ENCODE assay signal across 1 cellular context in the genomic region with DNA sequence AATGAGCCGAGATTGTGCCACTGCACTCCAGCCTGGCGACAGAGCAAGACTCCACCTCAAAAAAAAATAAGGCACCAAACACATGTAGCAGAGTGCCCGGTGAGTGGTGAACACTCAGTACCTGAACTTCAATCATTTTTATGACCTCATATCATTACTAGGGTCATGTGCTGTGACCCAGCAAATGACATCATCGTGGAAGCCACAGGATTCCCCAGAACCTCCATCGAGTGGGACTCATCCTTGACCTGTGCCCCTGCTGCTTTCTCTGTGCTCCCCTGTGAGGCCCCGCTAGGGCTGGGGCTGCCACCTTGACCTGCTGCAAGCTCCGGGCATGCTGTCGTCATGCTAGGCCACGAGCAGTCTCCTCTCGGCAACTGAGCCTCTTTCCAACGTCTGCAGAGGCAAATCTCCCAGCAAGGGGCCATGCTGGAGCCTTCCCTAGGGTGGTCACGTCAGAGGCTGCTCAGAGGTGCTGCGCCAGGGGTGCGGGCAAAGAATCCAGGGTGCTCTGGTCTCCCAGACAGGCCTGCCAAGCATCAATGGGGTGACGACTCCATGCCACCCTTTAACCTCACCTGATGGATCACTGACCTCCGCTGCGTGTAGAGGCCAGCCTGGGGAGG.
TF ChIP-seq lines count a peak whose summit lies in the region.

No MANE protein-coding gene starts in this region.

TF ChIP-seq in HepG2, 621 proteins besides CTCF, POLR2A, EP300 and RAD21 (continues in another document):
- TF ChIP-seq RFX3 (CRISPR knock-in tag; IDR thresholded peaks at IDR 0.05) (no peak), MED1 (CRISPR knock-in tag; IDR thresholded peaks at IDR 0.05) (peak; percentile 91), DR1 (CRISPR knock-in tag; IDR thresholded peaks at IDR 0.05) (no peak), HIVEP1 (CRISPR knock-in tag; IDR thresholded peaks at IDR 0.05) (peak; percentile 98), ZNF724P (CRISPR knock-in tag; IDR thresholded peaks at IDR 0.05; ENCODE audit: borderline replicate concordance) (no peak), MEF2D (CRISPR knock-in tag; IDR thresholded peaks at IDR 0.05) (0 out of 2 replicates have a peak, but pooled peaks have one; percentile 36), JUNB (CRISPR knock-in tag; IDR thresholded peaks at IDR 0.05; ENCODE audit: borderline replicate concordance) (no peak), ATRX (CRISPR knock-in tag; IDR thresholded peaks at IDR 0.05; ENCODE audit: borderline replicate concordance) (no peak), FOXA3 (CRISPR knock-in tag; IDR thresholded peaks at IDR 0.05) (peak; percentile 58; the same call in 1 of the 2 replicates), MZF1 (CRISPR knock-in tag; IDR thresholded peaks at IDR 0.05; ENCODE audit: borderline replicate concordance) (no peak), CEBPG (CRISPR knock-in tag; IDR thresholded peaks at IDR 0.05) (peak; percentile 84), ZNF33A (CRISPR knock-in tag; IDR thresholded peaks at IDR 0.05; ENCODE audit: borderline replicate concordance) (no peak), NR2F6 (IDR thresholded peaks at IDR 0.05) (peak; percentile 93), NR2F6 (CRISPR knock-in tag; IDR thresholded peaks at IDR 0.05) (peak; percentile 97), ZBTB21 (CRISPR knock-in tag; IDR thresholded peaks at IDR 0.05) (peak; percentile 96), MIER3 (CRISPR knock-in tag; IDR thresholded peaks at IDR 0.05; ENCODE audit: borderline replicate concordance) (peak; percentile 66; the same call in 1 of the 2 replicates), ZNF749 (CRISPR knock-in tag; IDR thresholded peaks at IDR 0.05; ENCODE audit: borderline replicate concordance) (0 out of 2 replicates have a peak, but pooled peaks have one; percentile 22), ZNF232 (CRISPR knock-in tag; IDR thresholded peaks at IDR 0.05; ENCODE audit: borderline replicate concordance) (peak; percentile 20; the same call in 1 of the 2 replicates), RAD51 (IDR thresholded peaks at IDR 0.05; ENCODE audit: borderline replicate concordance) (no peak; the same call in 1 of the 2 replicates), NR2F2 (IDR thresholded peaks at IDR 0.05; ENCODE audit: borderline replicate concordance, low read depth) (peak; percentile 86), ZNF761 (CRISPR knock-in tag; conservative IDR thresholded peaks at IDR 0.05) (no peak; the same call in 1 of the 2 replicates), ISL2 (CRISPR knock-in tag; IDR thresholded peaks at IDR 0.05) (peak; percentile 72), WIZ (CRISPR knock-in tag; IDR thresholded peaks at IDR 0.05) (no peak), MXI1 (IDR thresholded peaks at IDR 0.05; ENCODE audit: borderline replicate concordance, low read depth, low read length) (no peak), KLF15 (CRISPR knock-in tag; IDR thresholded peaks at IDR 0.05; ENCODE audit: borderline replicate concordance) (no peak), EEA1 (CRISPR knock-in tag; IDR thresholded peaks at IDR 0.05; ENCODE audit: borderline replicate concordance) (no peak), ZNF768 (CRISPR knock-in tag; IDR thresholded peaks at IDR 0.05) (0 out of 2 replicates have a peak, but pooled peaks have one; percentile 9), NR2F1 (CRISPR knock-in tag; IDR thresholded peaks at IDR 0.05) (peak; percentile 96 to 98), HNRNPLL (IDR thresholded peaks at IDR 0.05; ENCODE audit: low read depth, low read length, poor library complexity, severe bottlenecking) (no peak), REL (CRISPR knock-in tag; conservative IDR thresholded peaks at IDR 0.05) (no peak), RCOR2 (CRISPR knock-in tag; IDR thresholded peaks at IDR 0.05) (0 out of 2 replicates have a peak, but pooled peaks have one; percentile 31)
- TF ChIP-seq, protein P1, sequence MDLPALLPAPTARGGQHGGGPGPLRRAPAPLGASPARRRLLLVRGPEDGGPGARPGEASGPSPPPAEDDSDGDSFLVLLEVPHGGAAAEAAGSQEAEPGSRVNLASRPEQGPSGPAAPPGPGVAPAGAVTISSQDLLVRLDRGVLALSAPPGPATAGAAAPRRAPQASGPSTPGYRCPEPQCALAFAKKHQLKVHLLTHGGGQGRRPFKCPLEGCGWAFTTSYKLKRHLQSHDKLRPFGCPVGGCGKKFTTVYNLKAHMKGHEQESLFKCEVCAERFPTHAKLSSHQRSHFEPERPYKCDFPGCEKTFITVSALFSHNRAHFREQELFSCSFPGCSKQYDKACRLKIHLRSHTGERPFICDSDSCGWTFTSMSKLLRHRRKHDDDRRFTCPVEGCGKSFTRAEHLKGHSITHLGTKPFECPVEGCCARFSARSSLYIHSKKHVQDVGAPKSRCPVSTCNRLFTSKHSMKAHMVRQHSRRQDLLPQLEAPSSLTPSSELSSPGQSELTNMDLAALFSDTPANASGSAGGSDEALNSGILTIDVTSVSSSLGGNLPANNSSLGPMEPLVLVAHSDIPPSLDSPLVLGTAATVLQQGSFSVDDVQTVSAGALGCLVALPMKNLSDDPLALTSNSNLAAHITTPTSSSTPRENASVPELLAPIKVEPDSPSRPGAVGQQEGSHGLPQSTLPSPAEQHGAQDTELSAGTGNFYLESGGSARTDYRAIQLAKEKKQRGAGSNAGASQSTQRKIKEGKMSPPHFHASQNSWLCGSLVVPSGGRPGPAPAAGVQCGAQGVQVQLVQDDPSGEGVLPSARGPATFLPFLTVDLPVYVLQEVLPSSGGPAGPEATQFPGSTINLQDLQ (CRISPR knock-in tag; IDR thresholded peaks at IDR 0.05), result no peak
- TF ChIP-seq, protein P2, sequence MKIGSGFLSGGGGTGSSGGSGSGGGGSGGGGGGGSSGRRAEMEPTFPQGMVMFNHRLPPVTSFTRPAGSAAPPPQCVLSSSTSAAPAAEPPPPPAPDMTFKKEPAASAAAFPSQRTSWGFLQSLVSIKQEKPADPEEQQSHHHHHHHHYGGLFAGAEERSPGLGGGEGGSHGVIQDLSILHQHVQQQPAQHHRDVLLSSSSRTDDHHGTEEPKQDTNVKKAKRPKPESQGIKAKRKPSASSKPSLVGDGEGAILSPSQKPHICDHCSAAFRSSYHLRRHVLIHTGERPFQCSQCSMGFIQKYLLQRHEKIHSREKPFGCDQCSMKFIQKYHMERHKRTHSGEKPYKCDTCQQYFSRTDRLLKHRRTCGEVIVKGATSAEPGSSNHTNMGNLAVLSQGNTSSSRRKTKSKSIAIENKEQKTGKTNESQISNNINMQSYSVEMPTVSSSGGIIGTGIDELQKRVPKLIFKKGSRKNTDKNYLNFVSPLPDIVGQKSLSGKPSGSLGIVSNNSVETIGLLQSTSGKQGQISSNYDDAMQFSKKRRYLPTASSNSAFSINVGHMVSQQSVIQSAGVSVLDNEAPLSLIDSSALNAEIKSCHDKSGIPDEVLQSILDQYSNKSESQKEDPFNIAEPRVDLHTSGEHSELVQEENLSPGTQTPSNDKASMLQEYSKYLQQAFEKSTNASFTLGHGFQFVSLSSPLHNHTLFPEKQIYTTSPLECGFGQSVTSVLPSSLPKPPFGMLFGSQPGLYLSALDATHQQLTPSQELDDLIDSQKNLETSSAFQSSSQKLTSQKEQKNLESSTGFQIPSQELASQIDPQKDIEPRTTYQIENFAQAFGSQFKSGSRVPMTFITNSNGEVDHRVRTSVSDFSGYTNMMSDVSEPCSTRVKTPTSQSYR (CRISPR knock-in tag; IDR thresholded peaks at IDR 0.05; ENCODE audit: borderline replicate concordance), result no peak
- TF ChIP-seq, protein P3, sequence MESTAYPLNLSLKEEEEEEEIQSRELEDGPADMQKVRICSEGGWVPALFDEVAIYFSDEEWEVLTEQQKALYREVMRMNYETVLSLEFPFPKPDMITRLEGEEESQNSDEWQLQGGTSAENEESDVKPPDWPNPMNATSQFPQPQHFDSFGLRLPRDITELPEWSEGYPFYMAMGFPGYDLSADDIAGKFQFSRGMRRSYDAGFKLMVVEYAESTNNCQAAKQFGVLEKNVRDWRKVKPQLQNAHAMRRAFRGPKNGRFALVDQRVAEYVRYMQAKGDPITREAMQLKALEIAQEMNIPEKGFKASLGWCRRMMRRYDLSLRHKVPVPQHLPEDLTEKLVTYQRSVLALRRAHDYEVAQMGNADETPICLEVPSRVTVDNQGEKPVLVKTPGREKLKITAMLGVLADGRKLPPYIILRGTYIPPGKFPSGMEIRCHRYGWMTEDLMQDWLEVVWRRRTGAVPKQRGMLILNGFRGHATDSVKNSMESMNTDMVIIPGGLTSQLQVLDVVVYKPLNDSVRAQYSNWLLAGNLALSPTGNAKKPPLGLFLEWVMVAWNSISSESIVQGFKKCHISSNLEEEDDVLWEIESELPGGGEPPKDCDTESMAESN (CRISPR knock-in tag; conservative IDR thresholded peaks at IDR 0.05), result peak; percentile 62; the same call in 1 of the 2 replicates
- TF ChIP-seq, protein P4, sequence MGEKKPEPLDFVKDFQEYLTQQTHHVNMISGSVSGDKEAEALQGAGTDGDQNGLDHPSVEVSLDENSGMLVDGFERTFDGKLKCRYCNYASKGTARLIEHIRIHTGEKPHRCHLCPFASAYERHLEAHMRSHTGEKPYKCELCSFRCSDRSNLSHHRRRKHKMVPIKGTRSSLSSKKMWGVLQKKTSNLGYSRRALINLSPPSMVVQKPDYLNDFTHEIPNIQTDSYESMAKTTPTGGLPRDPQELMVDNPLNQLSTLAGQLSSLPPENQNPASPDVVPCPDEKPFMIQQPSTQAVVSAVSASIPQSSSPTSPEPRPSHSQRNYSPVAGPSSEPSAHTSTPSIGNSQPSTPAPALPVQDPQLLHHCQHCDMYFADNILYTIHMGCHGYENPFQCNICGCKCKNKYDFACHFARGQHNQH (CRISPR knock-in tag; IDR thresholded peaks at IDR 0.05), result no peak; the same call in 1 of the 2 replicates
- TF ChIP-seq, protein P5, sequence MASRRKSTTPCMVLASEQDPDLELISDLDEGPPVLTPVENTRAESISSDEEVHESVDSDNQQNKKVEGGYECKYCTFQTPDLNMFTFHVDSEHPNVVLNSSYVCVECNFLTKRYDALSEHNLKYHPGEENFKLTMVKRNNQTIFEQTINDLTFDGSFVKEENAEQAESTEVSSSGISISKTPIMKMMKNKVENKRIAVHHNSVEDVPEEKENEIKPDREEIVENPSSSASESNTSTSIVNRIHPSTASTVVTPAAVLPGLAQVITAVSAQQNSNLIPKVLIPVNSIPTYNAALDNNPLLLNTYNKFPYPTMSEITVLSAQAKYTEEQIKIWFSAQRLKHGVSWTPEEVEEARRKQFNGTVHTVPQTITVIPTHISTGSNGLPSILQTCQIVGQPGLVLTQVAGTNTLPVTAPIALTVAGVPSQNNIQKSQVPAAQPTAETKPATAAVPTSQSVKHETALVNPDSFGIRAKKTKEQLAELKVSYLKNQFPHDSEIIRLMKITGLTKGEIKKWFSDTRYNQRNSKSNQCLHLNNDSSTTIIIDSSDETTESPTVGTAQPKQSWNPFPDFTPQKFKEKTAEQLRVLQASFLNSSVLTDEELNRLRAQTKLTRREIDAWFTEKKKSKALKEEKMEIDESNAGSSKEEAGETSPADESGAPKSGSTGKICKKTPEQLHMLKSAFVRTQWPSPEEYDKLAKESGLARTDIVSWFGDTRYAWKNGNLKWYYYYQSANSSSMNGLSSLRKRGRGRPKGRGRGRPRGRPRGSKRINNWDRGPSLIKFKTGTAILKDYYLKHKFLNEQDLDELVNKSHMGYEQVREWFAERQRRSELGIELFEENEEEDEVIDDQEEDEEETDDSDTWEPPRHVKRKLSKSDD (CRISPR knock-in tag; IDR thresholded peaks at IDR 0.05; ENCODE audit: low read depth), result peak; percentile 89
- TF ChIP-seq, protein P6, sequence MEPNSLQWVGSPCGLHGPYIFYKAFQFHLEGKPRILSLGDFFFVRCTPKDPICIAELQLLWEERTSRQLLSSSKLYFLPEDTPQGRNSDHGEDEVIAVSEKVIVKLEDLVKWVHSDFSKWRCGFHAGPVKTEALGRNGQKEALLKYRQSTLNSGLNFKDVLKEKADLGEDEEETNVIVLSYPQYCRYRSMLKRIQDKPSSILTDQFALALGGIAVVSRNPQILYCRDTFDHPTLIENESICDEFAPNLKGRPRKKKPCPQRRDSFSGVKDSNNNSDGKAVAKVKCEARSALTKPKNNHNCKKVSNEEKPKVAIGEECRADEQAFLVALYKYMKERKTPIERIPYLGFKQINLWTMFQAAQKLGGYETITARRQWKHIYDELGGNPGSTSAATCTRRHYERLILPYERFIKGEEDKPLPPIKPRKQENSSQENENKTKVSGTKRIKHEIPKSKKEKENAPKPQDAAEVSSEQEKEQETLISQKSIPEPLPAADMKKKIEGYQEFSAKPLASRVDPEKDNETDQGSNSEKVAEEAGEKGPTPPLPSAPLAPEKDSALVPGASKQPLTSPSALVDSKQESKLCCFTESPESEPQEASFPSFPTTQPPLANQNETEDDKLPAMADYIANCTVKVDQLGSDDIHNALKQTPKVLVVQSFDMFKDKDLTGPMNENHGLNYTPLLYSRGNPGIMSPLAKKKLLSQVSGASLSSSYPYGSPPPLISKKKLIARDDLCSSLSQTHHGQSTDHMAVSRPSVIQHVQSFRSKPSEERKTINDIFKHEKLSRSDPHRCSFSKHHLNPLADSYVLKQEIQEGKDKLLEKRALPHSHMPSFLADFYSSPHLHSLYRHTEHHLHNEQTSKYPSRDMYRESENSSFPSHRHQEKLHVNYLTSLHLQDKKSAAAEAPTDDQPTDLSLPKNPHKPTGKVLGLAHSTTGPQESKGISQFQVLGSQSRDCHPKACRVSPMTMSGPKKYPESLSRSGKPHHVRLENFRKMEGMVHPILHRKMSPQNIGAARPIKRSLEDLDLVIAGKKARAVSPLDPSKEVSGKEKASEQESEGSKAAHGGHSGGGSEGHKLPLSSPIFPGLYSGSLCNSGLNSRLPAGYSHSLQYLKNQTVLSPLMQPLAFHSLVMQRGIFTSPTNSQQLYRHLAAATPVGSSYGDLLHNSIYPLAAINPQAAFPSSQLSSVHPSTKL (CRISPR knock-in tag; IDR thresholded peaks at IDR 0.05), result peak; percentile 83
- TF ChIP-seq, protein P7, sequence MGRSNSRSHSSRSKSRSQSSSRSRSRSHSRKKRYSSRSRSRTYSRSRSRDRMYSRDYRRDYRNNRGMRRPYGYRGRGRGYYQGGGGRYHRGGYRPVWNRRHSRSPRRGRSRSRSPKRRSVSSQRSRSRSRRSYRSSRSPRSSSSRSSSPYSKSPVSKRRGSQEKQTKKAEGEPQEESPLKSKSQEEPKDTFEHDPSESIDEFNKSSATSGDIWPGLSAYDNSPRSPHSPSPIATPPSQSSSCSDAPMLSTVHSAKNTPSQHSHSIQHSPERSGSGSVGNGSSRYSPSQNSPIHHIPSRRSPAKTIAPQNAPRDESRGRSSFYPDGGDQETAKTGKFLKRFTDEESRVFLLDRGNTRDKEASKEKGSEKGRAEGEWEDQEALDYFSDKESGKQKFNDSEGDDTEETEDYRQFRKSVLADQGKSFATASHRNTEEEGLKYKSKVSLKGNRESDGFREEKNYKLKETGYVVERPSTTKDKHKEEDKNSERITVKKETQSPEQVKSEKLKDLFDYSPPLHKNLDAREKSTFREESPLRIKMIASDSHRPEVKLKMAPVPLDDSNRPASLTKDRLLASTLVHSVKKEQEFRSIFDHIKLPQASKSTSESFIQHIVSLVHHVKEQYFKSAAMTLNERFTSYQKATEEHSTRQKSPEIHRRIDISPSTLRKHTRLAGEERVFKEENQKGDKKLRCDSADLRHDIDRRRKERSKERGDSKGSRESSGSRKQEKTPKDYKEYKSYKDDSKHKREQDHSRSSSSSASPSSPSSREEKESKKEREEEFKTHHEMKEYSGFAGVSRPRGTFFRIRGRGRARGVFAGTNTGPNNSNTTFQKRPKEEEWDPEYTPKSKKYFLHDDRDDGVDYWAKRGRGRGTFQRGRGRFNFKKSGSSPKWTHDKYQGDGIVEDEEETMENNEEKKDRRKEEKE (IDR thresholded peaks at IDR 0.05), result no peak
- TF ChIP-seq, protein P8, sequence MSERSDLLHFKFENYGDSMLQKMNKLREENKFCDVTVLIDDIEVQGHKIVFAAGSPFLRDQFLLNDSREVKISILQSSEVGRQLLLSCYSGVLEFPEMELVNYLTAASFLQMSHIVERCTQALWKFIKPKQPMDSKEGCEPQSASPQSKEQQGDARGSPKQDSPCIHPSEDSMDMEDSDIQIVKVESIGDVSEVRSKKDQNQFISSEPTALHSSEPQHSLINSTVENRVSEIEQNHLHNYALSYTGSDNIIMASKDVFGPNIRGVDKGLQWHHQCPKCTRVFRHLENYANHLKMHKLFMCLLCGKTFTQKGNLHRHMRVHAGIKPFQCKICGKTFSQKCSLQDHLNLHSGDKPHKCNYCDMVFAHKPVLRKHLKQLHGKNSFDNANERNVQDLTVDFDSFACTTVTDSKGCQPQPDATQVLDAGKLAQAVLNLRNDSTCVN (CRISPR knock-in tag; IDR thresholded peaks at IDR 0.05; ENCODE audit: borderline replicate concordance), result no peak
